Comparison of ENCODE assay signal across 13 cellular contexts in the genomic region with DNA sequence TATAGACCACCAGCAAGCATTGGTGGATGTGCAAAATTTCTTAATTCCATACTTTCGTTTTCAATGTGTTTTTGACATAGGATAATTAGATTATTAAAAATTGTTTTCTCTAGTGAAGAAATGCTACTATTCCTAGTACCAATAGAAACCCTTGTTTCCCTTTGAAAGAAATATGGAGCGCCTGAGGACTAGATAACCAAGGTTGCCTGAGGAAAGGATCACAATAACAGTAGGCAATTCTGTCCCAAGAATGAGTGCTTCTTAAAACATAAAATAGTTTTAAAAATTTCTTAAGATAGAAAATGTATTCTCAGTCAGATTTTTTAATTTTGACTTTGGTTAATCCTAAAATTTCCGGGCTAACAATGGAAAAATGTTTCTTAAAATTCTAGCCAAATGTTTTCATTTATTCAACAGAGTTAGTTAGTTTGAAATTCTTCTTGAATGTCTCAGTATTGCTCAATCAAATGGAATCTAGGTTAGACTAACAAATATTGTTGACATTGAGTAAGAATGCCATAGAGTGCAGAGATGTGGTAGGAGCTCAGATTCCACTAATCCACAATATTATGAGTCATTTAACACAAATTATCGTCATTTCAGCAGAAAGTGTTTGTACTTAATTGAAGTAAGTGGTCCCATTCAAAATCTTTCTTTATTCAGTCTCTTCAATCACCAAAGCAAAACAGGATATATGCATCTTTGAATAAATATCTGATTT.
DNase-seq lines count a peak whose midpoint lies in the region; ATAC-seq, FAIRE-seq and TF ChIP-seq lines count a peak whose summit lies in the region.
"Had no signal": no experiment of that assay in that cellular context is flagged by ENCODE, and none has a peak within 500 bp of the region (broad histone marks: within the 10 kb centered on the region; RNA-seq: fewer than 3 reads in every experiment).

No MANE protein-coding gene starts in this region.

- no peaks in the 10 kb centered on the region for H3K9me3 ChIP-seq in breast epithelium
- H3K9me3 ChIP-seq: BLaER1 treated with 17β-estradiol and CSF1 and Interleukin-3, amounts not matched to agents 10 nM and 100 nM had no signal

- ATAC-seq in HG03159 (IDR thresholded peaks at IDR 0.05; ENCODE audit: unreplicated experiment) = no peak

- peak; percentile 88 for DNase-seq in MCF 10A (ENCODE audit: unreplicated experiment)
- DNase-seq in breast epithelium (ENCODE audit: low spot score in 2 of 2) = no peak
- peak; percentile 94 for DNase-seq in astrocyte of the cerebellum (ENCODE audit: low read depth)
- peak; percentile 55 for DNase-seq in urothelium cell line (ENCODE audit: low spot score)
- no peak for DNase-seq in amygdala (lab: John Stamatoyannopoulos, UW)
- DNase-seq in activated effector memory CD4-positive, alpha-beta T cell treated with Interleukin-2 at 50 U/mL for 16 hours = no peak
- DNase-seq: activated CD8-positive, alpha-beta memory T cell treated with anti-CD3 and anti-CD28 coated beads for 24 hours; substantia nigra had no signal

- peak overlapping the region; percentile 66 for H3K27ac Mint-ChIP-seq in MCF 10A (ENCODE audit: low read depth, unreplicated experiment)
- H3K27ac Mint-ChIP-seq: IgD-negative memory B cell had no signal

- H3K36me3 ChIP-seq in breast epithelium = no peaks in the 10 kb centered on the region
- H3K36me3 ChIP-seq: BLaER1 treated with 17β-estradiol and CSF1 and Interleukin-3, amounts not matched to agents 10 nM and 100 nM had no signal

- H3K27me3 Mint-ChIP-seq in MCF 10A (ENCODE audit: insufficient read depth, unreplicated experiment) = no peaks in the 10 kb centered on the region
- H3K27me3 Mint-ChIP-seq: IgD-negative memory B cell had no signal

- H3K4me3 ChIP-seq in breast epithelium (no peak overlapping the region), astrocyte of the cerebellum (ENCODE audit: low read depth, low read length) (no peak overlapping the region)
- H3K4me3 ChIP-seq: BLaER1 treated with 17β-estradiol and CSF1 and Interleukin-3, amounts not matched to agents 10 nM and 100 nM; PC-9 had no signal

- intact Hi-C loops in MCF 10A (cut with micrococcal nuclease) = loop anchor here (10.0 kb wide), 1 partner anchor 215 kb away; no protein-coding TSS in a partner anchor
- intact Hi-C loops in breast epithelium (cut with DNase I; ENCODE audit: low total_unique reads) = no loop called here

- in situ Hi-C loops in astrocyte of the cerebellum (cut with HindIII; ENCODE audit: low sequenced_read_pairs) = no loop called here

- H3K27ac ChIP-seq in breast epithelium = no peak overlapping the region
- H3K27ac ChIP-seq: BLaER1 treated with 17β-estradiol and CSF1 and Interleukin-3, amounts not matched to agents 10 nM and 100 nM; PC-9 had no signal

- no peaks in the 10 kb centered on the region for H3K4me1 ChIP-seq in breast epithelium
- H3K4me1 ChIP-seq: BLaER1 treated with 17β-estradiol and CSF1 and Interleukin-3, amounts not matched to agents 10 nM and 100 nM had no signal

- H3K9me3 Mint-ChIP-seq in MCF 10A (ENCODE audit: unreplicated experiment) = no peaks in the 10 kb centered on the region

- FAIRE-seq in islet of Langerhans (lab: Jason Lieb, UNC) = peak; percentile 92
- peak; percentile 27 for FAIRE-seq in urothelium cell line (lab: Jason Lieb, UNC)

- TF ChIP-seq CTCF in MCF 10A (IDR thresholded peaks at IDR 0.05; ENCODE audit: unreplicated experiment) (no peak), breast epithelium (IDR thresholded peaks at IDR 0.05) (no peak), astrocyte of the cerebellum (IDR thresholded peaks at IDR 0.05; ENCODE audit: low read depth, low read length, missing control alignments) (no peak)

- BruUV-seq in MCF 10A (replicated peaks; lab: Mats Ljungman, UMichigan) = no TSS peak

- TF ChIP-seq POLR2A in breast epithelium (IDR thresholded peaks at IDR 0.05) = no peak

- H3K4me1 Mint-ChIP-seq in MCF 10A (ENCODE audit: insufficient read depth, unreplicated experiment) = no peaks in the 10 kb centered on the region
- H3K4me1 Mint-ChIP-seq: IgD-negative memory B cell had no signal

- POLR2A ChIA-PET in MCF 10A (lab: Yijun Ruan, JAX) = interaction anchor here (0.8 to 1.5 kb wide), 5 partner anchors 8 to 172 kb away, joined by 3 to 5 read pairs (median 3); no protein-coding TSS in a partner anchor

- H3K27me3 ChIP-seq in breast epithelium = no peaks in the 10 kb centered on the region
- H3K27me3 ChIP-seq: BLaER1 treated with 17β-estradiol and CSF1 and Interleukin-3, amounts not matched to agents 10 nM and 100 nM had no signal

- CTCF ChIA-PET in MCF 10A (lab: Yijun Ruan, JAX) = no interaction called here

- H3K4me3 Mint-ChIP-seq in MCF 10A (ENCODE audit: unreplicated experiment) = no peak overlapping the region
- H3K4me3 Mint-ChIP-seq: IgD-negative memory B cell had no signal

- no peaks in the 10 kb centered on the region for H3K36me3 Mint-ChIP-seq in MCF 10A (ENCODE audit: insufficient read depth, unreplicated experiment)
- H3K36me3 Mint-ChIP-seq: IgD-negative memory B cell had no signal

Comparison
In these comparisons a context has a peak if more than half of its experiments do, and no peak if none do; other contexts are left out.
1. DNase-seq: peak in MCF 10A (single experiment), astrocyte of the cerebellum (single experiment) and urothelium cell line (single experiment); none in breast epithelium (0 of 2), amygdala (0 of 56) and activated effector memory CD4-positive, alpha-beta T cell treated with Interleukin-2 at 50 U/mL for 16 hours (single experiment).